19 cellular contexts compared by ENCODE assay signal in genomic region chr18:76503999-76504398, GRCh38. TPM values are rescaled to one million over a fixed set of nuclear protein-coding genes. Genes with fewer than 3 reads are reported as not detected.
DNase-seq lines count a peak whose midpoint lies in the region; ATAC-seq, FAIRE-seq and TF ChIP-seq lines count a peak whose summit lies in the region.
"Had no signal": no experiment of that assay in that cellular context is flagged by ENCODE, and none has a peak within 500 bp of the region (broad histone marks: within the 10 kb centered on the region; RNA-seq: fewer than 3 reads in every experiment).

No MANE protein-coding gene starts in this region.

- TF ChIP-seq POLR2A in HepG2 (IDR thresholded peaks at IDR 0.05; ENCODE audit: insufficient read depth in 1 of 2, low read depth in 2 of 2, low read length in 2 of 2) (no peak), right lobe of liver (IDR thresholded peaks at IDR 0.05) (no peak), vagina (IDR thresholded peaks at IDR 0.05) (no peak)

- H3K9me3 Mint-ChIP-seq in endodermal cell: no peaks in the 10 kb centered on the region
- no peaks in the 10 kb centered on the region for H3K9me3 Mint-ChIP-seq in neural crest cell

- no peak overlapping the region for H2AFZ ChIP-seq in HepG2 (ENCODE audit: low read length)
- H2AFZ ChIP-seq: PC-9 had no signal

- no peaks in the 10 kb centered on the region for H3K79me2 ChIP-seq in HepG2 (ENCODE audit: insufficient read depth, low read length)

- TF ChIP-seq EP300 in HepG2 (IDR thresholded peaks at IDR 0.05; ENCODE audit: low read depth in 2 of 2, low read length in 2 of 2) (no peak), HepG2 (CRISPR knock-in tag; IDR thresholded peaks at IDR 0.05; ENCODE audit: borderline replicate concordance) (no peak)

- ATAC-seq in HepG2 (no peak), right lobe of liver (no peak)

- H4K20me1 ChIP-seq in HepG2 (ENCODE audit: insufficient read depth, low read length): no peaks in the 10 kb centered on the region

- H3K9ac ChIP-seq in HepG2 (ENCODE audit: insufficient read depth, low read depth, low read length) (no peak overlapping the region), endodermal cell (ENCODE audit: extremely low read depth, low read length, poor library complexity, severe bottlenecking) (no peak overlapping the region)

- no peak overlapping the region for H3K4me3 ChIP-seq in HepG2 (replicated peaks in 1 of 3; ENCODE audit: insufficient read depth in 1 of 3, low read depth in 2 of 3, low read length in 3 of 3)
- no peak overlapping the region for H3K4me3 ChIP-seq in right lobe of liver
- no peak overlapping the region for H3K4me3 ChIP-seq in endodermal cell (ENCODE audit: low read length)
- no peak overlapping the region for H3K4me3 ChIP-seq in vagina
- H3K4me3 ChIP-seq: PC-9, SJCRH30 had no signal

- peak overlapping the region; percentile 36 for H3K4me2 ChIP-seq in HepG2 (ENCODE audit: low read depth, low read length)
- H3K4me2 ChIP-seq: PC-9 had no signal

- no peak for TF ChIP-seq CTCF in HepG2 (CRISPR knock-in tag; IDR thresholded peaks at IDR 0.05)
- no peak for TF ChIP-seq CTCF in right lobe of liver (IDR thresholded peaks at IDR 0.05)
- TF ChIP-seq CTCF in endodermal cell (conservative IDR thresholded peaks at IDR 0.05): no peak
- TF ChIP-seq CTCF in neural crest cell (conservative IDR thresholded peaks at IDR 0.05): no peak
- no peak for TF ChIP-seq CTCF in vagina (IDR thresholded peaks at IDR 0.05)

- H3K27me3 Mint-ChIP-seq in endodermal cell (ENCODE audit: insufficient read depth) (peaks cover 22% of the 10 kb centered on the region), neural crest cell (ENCODE audit: low read depth) (no peaks in the 10 kb centered on the region)

- 26% methylated on average over 7 of the region's 7 CpGs for WGBS in HepG2 (ENCODE audit: low lambda C conversion rate)
- 79% methylated on average over 7 of the region's 7 CpGs for WGBS in right lobe of liver (ENCODE audit: insufficient coverage, low coverage, low lambda C conversion rate, missing lambda C conversion rate)
- 70% methylated on average over 5 of the region's 7 CpGs; no CpG with 5 or more reads in 1 of the 2 experiments for WGBS in endodermal cell (ENCODE audit: insufficient coverage in 1 of 2, insufficient read length in 1 of 2), 2 experiments

- in situ Hi-C loops in HepG2 (cut with HindIII; ENCODE audit: extremely low pct_ligation_motif_present, low pct_unique_long_range_greater_than_20kb): no loop called here

- intact Hi-C loops in HepG2 (cut with micrococcal nuclease; ENCODE audit: unreplicated experiment): no loop called here
- intact Hi-C loops in right lobe of liver (cut with DNase I): no loop called here
- intact Hi-C loops in vagina (cut with DNase I): no loop called here

- BruUV-seq in HepG2 (replicated peaks; lab: Mats Ljungman, UMichigan): no TSS peak

- peaks cover 1 to 18% of the 10 kb centered on the region in 2 experiments; a peak in 2 of 5 replicates for H3K27me3 ChIP-seq in HepG2 (ENCODE audit: control insufficient read depth in 1 of 2, insufficient read depth in 2 of 2, low read length in 2 of 2)
- no peaks in the 10 kb centered on the region for H3K27me3 ChIP-seq in right lobe of liver
- H3K27me3 ChIP-seq in endodermal cell (ENCODE audit: control insufficient read depth, insufficient read depth, low read length, poor library complexity, severe bottlenecking): peaks cover 3% of the 10 kb centered on the region
- no peaks in the 10 kb centered on the region for H3K27me3 ChIP-seq in vagina
- H3K27me3 ChIP-seq: SJCRH30 had no signal

- CTCF ChIA-PET in HepG2 (lab: Yijun Ruan, JAX; ENCODE audit: low intra/inter-chr PET ratio, low total read pairs): no interaction called here

- no peak for FAIRE-seq in HepG2 (lab: Jason Lieb, UNC)
- FAIRE-seq: A204.1 had no signal

- H3K27ac ChIP-seq in HepG2 (ENCODE audit: extremely low read length, insufficient read depth, low read length) (no peak overlapping the region), right lobe of liver (no peak overlapping the region), endodermal cell (ENCODE audit: low read depth, low read length) (peak overlapping the region; percentile 68), vagina (peak overlapping the region; percentile 44)
- H3K27ac ChIP-seq: PC-9, SJCRH30 had no signal

- POLR2A ChIA-PET in HepG2 (lab: Yijun Ruan, JAX): interaction anchor here (1.3 kb wide), 1 partner anchor 10 kb away, joined by 10 read pairs; no protein-coding TSS in a partner anchor

- H3K4me1 Mint-ChIP-seq in endodermal cell (peaks cover 22% of the 10 kb centered on the region), neural crest cell (peaks cover 37% of the 10 kb centered on the region)

- H3K4me1 ChIP-seq in HepG2 (ENCODE audit: insufficient read depth, low read length) (peaks cover 24% of the 10 kb centered on the region), right lobe of liver (no peaks in the 10 kb centered on the region), endodermal cell (ENCODE audit: control insufficient read depth, insufficient read depth, low read length) (no peaks in the 10 kb centered on the region), vagina (no peaks in the 10 kb centered on the region)
- H3K4me1 ChIP-seq: SJCRH30 had no signal

- H3K4me3 Mint-ChIP-seq in endodermal cell (no peak overlapping the region), neural crest cell (peak overlapping the region; percentile 2)

- no peak for TF ChIP-seq RAD21 in HepG2 (CRISPR knock-in tag; IDR thresholded peaks at IDR 0.05)

- no peaks in the 10 kb centered on the region for H3K36me3 Mint-ChIP-seq in endodermal cell (ENCODE audit: low read depth)
- H3K36me3 Mint-ChIP-seq in neural crest cell (ENCODE audit: low read depth): no peaks in the 10 kb centered on the region

- no peak overlapping the region for H3K27ac Mint-ChIP-seq in endodermal cell
- no peak overlapping the region for H3K27ac Mint-ChIP-seq in neural crest cell (ENCODE audit: unreplicated experiment)

- H3K36me3 ChIP-seq in HepG2 (replicated peaks in 1 of 2; ENCODE audit: control insufficient read depth in 1 of 2, insufficient read depth in 2 of 2, low read length in 2 of 2) (no peaks in the 10 kb centered on the region), right lobe of liver (no peaks in the 10 kb centered on the region), endodermal cell (ENCODE audit: control insufficient read depth, insufficient read depth, low read length) (no peaks in the 10 kb centered on the region), vagina (no peaks in the 10 kb centered on the region)
- H3K36me3 ChIP-seq: SJCRH30 had no signal

- H3K9me3 ChIP-seq in HepG2 (ENCODE audit: low read length) (no peaks in the 10 kb centered on the region), right lobe of liver (no peaks in the 10 kb centered on the region), endodermal cell (ENCODE audit: control insufficient read depth, low read length) (no peaks in the 10 kb centered on the region), vagina (no peaks in the 10 kb centered on the region)
- H3K9me3 ChIP-seq: SJCRH30 had no signal

- DNase-seq in HepG2 (ENCODE audit: low spot score) (no peak), right lobe of liver (no peak), endodermal cell (peak; percentile 50), neural crest cell (ENCODE audit: low read depth, low spot score) (no peak), vagina (ENCODE audit: extremely low spot score in 2 of 2) (no peak), NCI-H226 (no peak), NCI-H2227 (lab: John Stamatoyannopoulos, UW; ENCODE audit: unreplicated experiment) (no peak), A172 (ENCODE audit: low spot score) (no peak)
- DNase-seq: DMS153, H7, NCI-H1048, NCI-H1436 treated with DMSO at 0.1 percent for 48 hours, NCI-H2029 treated with DMSO at 0.1 percent for 48 hours, NCI-H2171 treated with DMSO at 0.1 percent for 48 hours, NCI-H510A, NCI-H82, PC-9, SJCRH30 had no signal

TF ChIP-seq in HepG2, 621 proteins besides CTCF, POLR2A, EP300 and RAD21:
- TF ChIP-seq CBX2 (IDR thresholded peaks at IDR 0.05; ENCODE audit: low read depth, low read length) (0 out of 2 replicates have a peak, but pooled peaks have one; percentile 2), CBX2 (CRISPR knock-in tag; IDR thresholded peaks at IDR 0.05; ENCODE audit: low read depth) (no peak), YEATS4 (CRISPR knock-in tag; IDR thresholded peaks at IDR 0.05; ENCODE audit: borderline replicate concordance) (no peak)
TF ChIP-seq in HepG2: peak in this region for 1.

RNA-seq across cellular contexts. Expression of gene ZNF516, which starts 9.0 kb away (rescaled TPM):
- total RNA-seq in HepG2 (2016; rRNA removed; fragmentation: Illumina TruSeq; extraction: Trizol): 13.7 and 18.7 TPM in 2 replicates
- 8.6 and 8.9 TPM in 2 replicates for total RNA-seq in HepG2 (2016; cell fraction: cytosol; rRNA removed; fragmentation: Illumina TruSeq; extraction: Trizol; ENCODE audit: low read depth)
- total RNA-seq in HepG2 (2016; cell fraction: insoluble cytoplasmic fraction; rRNA removed; fragmentation: Illumina TruSeq; extraction: Trizol): 12.1 and 14.0 TPM in 2 replicates
- 13.3 and 14.6 TPM in 2 replicates for total RNA-seq in HepG2 (2016; cell fraction: membrane; rRNA removed; fragmentation: Illumina TruSeq; extraction: Trizol)
- total RNA-seq in HepG2 (2016; cell fraction: nucleus; rRNA removed; fragmentation: Illumina TruSeq; extraction: Trizol): 22.7 and 24.6 TPM in 2 replicates
- 15.9 and 16.6 TPM in 2 replicates for polyA plus RNA-seq in HepG2 (2011; rRNA removed)
- polyA plus RNA-seq in HepG2 (2011; cell fraction: cytosol; rRNA removed): 7.7 and 8.0 TPM in 2 replicates
- 47.5 and 64.5 TPM in 2 replicates for polyA plus RNA-seq in HepG2 (2011; cell fraction: nucleus; rRNA removed)
- polyA plus RNA-seq in HepG2 (2012): 17.9 and 19.5 TPM in 2 replicates
- 0.54 and 1.1 TPM in 2 replicates for polyA plus RNA-seq in HepG2 (2016; cell fraction: cytosol; fragmentation: Illumina TruSeq; extraction: Trizol; ENCODE audit: low read depth)
- 10.2 and 12.1 TPM in 2 replicates for polyA plus RNA-seq in HepG2 (2016; cell fraction: insoluble cytoplasmic fraction; fragmentation: Illumina TruSeq; extraction: Trizol; ENCODE audit: low read depth)
- polyA plus RNA-seq in HepG2 (2016; cell fraction: membrane; fragmentation: Illumina TruSeq; extraction: Trizol; ENCODE audit: low read depth): 2.0 and 2.4 TPM in 2 replicates
- polyA plus RNA-seq in HepG2 (2016; cell fraction: nucleus; fragmentation: Illumina TruSeq; extraction: Trizol; ENCODE audit: insufficient read depth, low read depth): 27.0 and 28.2 TPM in 2 replicates
- 0.23 and 36.8 TPM in 2 replicates for polyA minus RNA-seq in HepG2 (2011; rRNA and poly(A)+ RNA removed; ENCODE audit: low replicate concordance)
- polyA minus RNA-seq in HepG2 (2011; cell fraction: cytosol; rRNA and poly(A)+ RNA removed): 18.4 and 18.5 TPM in 2 replicates
- polyA minus RNA-seq in HepG2 (2011; cell fraction: nucleus; rRNA and poly(A)+ RNA removed): 61.5 and 68.2 TPM in 2 replicates
- total RNA-seq in right lobe of liver: 10 to 100 TPM; 10.2 to 16.0 (median 13.7) TPM
- 10 to 100 TPM; 60.2 to 77.9 TPM for total RNA-seq in endodermal cell
- polyA plus RNA-seq in endodermal cell (2013, experiment 1 of 2): 61.3 TPM
- 59.9 TPM for polyA plus RNA-seq in endodermal cell (2013, experiment 2 of 2)
- 90.7 and 91.2 TPM in 2 replicates for total RNA-seq in neural crest cell
- total RNA-seq in vagina: 46.4 TPM
- 2.1 and 4.8 TPM in 2 replicates for total RNA-seq in A172 (2014; rRNA removed; shearing (Covaris generic))

Comparison
In these comparisons a context has a peak if more than half of its experiments do, and no peak if none do; other contexts are left out.
1. H3K27ac ChIP-seq: peak in endodermal cell (single experiment) and vagina (single experiment); none in HepG2 (single experiment) and right lobe of liver (0 of 3).